ENCODE assay signal across 1 cellular context in the genomic region with DNA sequence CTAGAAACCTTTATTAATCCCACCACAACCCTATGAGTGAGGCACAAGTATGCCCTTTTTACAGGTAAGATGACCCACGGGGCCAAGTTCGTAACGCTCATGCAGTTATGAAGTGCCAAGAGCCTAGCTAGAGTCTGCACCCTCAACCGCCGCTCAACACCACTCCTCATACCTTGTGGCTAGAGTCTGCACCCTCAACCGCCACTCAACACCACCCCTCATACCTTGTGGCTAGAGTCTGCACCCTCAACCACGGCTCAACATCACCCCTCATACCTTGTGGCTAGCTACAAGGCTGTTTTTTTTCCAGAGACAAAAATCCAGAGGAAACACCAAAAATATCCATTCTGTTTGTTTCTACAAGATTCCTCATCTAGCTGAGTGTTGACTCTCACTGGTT.
TF ChIP-seq lines count a peak whose summit lies in the region.

No MANE protein-coding gene starts in this region.

TF ChIP-seq in GM23338, 12 proteins besides CTCF, POLR2A, EP300 and RAD21 (continued from another document):
- TF ChIP-seq, protein P1, sequence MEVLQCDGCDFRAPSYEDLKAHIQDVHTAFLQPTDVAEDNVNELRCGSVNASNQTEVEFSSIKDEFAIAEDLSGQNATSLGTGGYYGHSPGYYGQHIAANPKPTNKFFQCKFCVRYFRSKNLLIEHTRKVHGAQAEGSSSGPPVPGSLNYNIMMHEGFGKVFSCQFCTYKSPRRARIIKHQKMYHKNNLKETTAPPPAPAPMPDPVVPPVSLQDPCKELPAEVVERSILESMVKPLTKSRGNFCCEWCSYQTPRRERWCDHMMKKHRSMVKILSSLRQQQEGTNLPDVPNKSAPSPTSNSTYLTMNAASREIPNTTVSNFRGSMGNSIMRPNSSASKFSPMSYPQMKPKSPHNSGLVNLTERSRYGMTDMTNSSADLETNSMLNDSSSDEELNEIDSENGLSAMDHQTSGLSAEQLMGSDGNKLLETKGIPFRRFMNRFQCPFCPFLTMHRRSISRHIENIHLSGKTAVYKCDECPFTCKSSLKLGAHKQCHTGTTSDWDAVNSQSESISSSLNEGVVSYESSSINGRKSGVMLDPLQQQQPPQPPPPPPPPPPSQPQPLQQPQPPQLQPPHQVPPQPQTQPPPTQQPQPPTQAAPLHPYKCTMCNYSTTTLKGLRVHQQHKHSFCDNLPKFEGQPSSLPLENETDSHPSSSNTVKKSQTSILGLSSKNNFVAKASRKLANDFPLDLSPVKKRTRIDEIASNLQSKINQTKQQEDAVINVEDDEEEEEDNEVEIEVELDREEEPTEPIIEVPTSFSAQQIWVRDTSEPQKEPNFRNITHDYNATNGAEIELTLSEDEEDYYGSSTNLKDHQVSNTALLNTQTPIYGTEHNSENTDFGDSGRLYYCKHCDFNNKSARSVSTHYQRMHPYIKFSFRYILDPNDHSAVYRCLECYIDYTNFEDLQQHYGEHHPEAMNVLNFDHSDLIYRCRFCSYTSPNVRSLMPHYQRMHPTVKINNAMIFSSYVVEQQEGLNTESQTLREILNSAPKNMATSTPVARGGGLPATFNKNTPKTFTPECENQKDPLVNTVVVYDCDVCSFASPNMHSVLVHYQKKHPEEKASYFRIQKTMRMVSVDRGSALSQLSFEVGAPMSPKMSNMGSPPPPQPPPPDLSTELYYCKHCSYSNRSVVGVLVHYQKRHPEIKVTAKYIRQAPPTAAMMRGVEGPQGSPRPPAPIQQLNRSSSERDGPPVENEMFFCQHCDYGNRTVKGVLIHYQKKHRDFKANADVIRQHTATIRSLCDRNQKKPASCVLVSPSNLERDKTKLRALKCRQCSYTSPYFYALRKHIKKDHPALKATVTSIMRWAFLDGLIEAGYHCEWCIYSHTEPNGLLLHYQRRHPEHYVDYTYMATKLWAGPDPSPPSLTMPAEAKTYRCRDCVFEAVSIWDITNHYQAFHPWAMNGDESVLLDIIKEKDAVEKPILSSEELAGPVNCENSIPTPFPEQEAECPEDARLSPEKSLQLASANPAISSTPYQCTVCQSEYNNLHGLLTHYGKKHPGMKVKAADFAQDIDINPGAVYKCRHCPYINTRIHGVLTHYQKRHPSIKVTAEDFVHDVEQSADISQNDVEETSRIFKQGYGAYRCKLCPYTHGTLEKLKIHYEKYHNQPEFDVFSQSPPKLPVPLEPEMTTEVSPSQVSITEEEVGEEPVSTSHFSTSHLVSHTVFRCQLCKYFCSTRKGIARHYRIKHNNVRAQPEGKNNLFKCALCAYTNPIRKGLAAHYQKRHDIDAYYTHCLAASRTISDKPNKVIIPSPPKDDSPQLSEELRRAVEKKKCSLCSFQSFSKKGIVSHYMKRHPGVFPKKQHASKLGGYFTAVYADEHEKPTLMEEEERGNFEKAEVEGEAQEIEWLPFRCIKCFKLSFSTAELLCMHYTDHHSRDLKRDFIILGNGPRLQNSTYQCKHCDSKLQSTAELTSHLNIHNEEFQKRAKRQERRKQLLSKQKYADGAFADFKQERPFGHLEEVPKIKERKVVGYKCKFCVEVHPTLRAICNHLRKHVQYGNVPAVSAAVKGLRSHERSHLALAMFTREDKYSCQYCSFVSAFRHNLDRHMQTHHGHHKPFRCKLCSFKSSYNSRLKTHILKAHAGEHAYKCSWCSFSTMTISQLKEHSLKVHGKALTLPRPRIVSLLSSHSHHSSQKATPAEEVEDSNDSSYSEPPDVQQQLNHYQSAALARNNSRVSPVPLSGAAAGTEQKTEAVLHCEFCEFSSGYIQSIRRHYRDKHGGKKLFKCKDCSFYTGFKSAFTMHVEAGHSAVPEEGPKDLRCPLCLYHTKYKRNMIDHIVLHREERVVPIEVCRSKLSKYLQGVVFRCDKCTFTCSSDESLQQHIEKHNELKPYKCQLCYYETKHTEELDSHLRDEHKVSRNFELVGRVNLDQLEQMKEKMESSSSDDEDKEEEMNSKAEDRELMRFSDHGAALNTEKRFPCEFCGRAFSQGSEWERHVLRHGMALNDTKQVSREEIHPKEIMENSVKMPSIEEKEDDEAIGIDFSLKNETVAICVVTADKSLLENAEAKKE (CRISPR knock-in tag; IDR thresholded peaks at IDR 0.05) = no peak
- TF ChIP-seq, protein P2, sequence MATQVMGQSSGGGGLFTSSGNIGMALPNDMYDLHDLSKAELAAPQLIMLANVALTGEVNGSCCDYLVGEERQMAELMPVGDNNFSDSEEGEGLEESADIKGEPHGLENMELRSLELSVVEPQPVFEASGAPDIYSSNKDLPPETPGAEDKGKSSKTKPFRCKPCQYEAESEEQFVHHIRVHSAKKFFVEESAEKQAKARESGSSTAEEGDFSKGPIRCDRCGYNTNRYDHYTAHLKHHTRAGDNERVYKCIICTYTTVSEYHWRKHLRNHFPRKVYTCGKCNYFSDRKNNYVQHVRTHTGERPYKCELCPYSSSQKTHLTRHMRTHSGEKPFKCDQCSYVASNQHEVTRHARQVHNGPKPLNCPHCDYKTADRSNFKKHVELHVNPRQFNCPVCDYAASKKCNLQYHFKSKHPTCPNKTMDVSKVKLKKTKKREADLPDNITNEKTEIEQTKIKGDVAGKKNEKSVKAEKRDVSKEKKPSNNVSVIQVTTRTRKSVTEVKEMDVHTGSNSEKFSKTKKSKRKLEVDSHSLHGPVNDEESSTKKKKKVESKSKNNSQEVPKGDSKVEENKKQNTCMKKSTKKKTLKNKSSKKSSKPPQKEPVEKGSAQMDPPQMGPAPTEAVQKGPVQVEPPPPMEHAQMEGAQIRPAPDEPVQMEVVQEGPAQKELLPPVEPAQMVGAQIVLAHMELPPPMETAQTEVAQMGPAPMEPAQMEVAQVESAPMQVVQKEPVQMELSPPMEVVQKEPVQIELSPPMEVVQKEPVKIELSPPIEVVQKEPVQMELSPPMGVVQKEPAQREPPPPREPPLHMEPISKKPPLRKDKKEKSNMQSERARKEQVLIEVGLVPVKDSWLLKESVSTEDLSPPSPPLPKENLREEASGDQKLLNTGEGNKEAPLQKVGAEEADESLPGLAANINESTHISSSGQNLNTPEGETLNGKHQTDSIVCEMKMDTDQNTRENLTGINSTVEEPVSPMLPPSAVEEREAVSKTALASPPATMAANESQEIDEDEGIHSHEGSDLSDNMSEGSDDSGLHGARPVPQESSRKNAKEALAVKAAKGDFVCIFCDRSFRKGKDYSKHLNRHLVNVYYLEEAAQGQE (IDR thresholded peaks at IDR 0.05; ENCODE audit: unreplicated experiment) = no peak
- TF ChIP-seq ZNF331 (CRISPR knock-in tag; IDR thresholded peaks at IDR 0.05; ENCODE audit: low read depth) (no peak), CREB1 (CRISPR knock-in tag; IDR thresholded peaks at IDR 0.05; ENCODE audit: low read depth) (no peak), JUNB (IDR thresholded peaks at IDR 0.05; ENCODE audit: unreplicated experiment) (no peak), POLR2AphosphoS5 (IDR thresholded peaks at IDR 0.05; ENCODE audit: low read depth) (no peak), EZH2 (IDR thresholded peaks at IDR 0.05; ENCODE audit: low read depth, unreplicated experiment) (no peak)
- TF ChIP-seq, protein P3, sequence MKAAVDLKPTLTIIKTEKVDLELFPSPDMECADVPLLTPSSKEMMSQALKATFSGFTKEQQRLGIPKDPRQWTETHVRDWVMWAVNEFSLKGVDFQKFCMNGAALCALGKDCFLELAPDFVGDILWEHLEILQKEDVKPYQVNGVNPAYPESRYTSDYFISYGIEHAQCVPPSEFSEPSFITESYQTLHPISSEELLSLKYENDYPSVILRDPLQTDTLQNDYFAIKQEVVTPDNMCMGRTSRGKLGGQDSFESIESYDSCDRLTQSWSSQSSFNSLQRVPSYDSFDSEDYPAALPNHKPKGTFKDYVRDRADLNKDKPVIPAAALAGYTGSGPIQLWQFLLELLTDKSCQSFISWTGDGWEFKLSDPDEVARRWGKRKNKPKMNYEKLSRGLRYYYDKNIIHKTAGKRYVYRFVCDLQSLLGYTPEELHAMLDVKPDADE (IDR thresholded peaks at IDR 0.05) = no peak
